28 cellular contexts compared by ENCODE assay signal in genomic region chr9:114017741-114018715, GRCh38.
DNase-seq lines count a peak whose midpoint lies in the region; ATAC-seq and TF ChIP-seq lines count a peak whose summit lies in the region.
"Had no signal": no experiment of that assay in that cellular context is flagged by ENCODE, and none has a peak within 500 bp of the region (broad histone marks: within the 10 kb centered on the region; RNA-seq: fewer than 3 reads in every experiment).

No MANE protein-coding gene starts in this region.

- H3K36me3 Mint-ChIP-seq in activated CD4-positive, alpha-beta T cell treated with anti-CD3 and anti-CD28 coated beads, Interleukin-2, amount 10 ng/mL, durations not matched to agents 7 days and 5 days (ENCODE audit: low read depth): no peaks in the 10 kb centered on the region
- H3K36me3 Mint-ChIP-seq in activated B cell treated with CpG ODN at 0.5 μM for 24 hours (ENCODE audit: low read depth): peaks cover 5% of the 10 kb centered on the region
- H3K36me3 Mint-ChIP-seq: activated naive CD4-positive, alpha-beta T cell treated with anti-CD3 and anti-CD28 coated beads, Interleukin-2, amount 50 U/mL, for 72 hours had no signal

- WGBS in GM23248 (ENCODE audit: low coverage in 1 of 2, low lambda C conversion rate in 2 of 2, missing lambda C conversion rate in 2 of 2), 2 experiments: 98% methylated on average over 6 of the region's 6 CpGs

- no peak overlapping the region for H3K27ac Mint-ChIP-seq in activated CD4-positive, alpha-beta T cell treated with anti-CD3 and anti-CD28 coated beads, Interleukin-2, amount 10 ng/mL, durations not matched to agents 7 days and 5 days
- H3K27ac Mint-ChIP-seq in activated B cell treated with CpG ODN at 0.5 μM for 24 hours: no peak overlapping the region
- H3K27ac Mint-ChIP-seq: activated naive CD4-positive, alpha-beta T cell treated with anti-CD3 and anti-CD28 coated beads, Interleukin-2, amount 50 U/mL, for 72 hours; activated T-helper 1 cell treated with anti-CD3 and anti-CD28 coated beads, Interleukin-12 subunit alpha, Interleukin-12 subunit beta, Interleukin-2, Interleukin-4 antibody, amounts not matched to agents 30 ng/mL and 10 ng/mL and 1 ng/mL, durations not matched to agents 14 hours and 24 hours and 36 hours; CD4-positive, alpha-beta T cell; stimulated activated naive CD8-positive, alpha-beta T cell treated with anti-CD3 and anti-CD28 coated beads, Interleukin-15, Interleukin-2, amounts not matched to agents 100 ng/mL and 50 ng/mL, for 24 hours; T-helper 1 cell treated with Interleukin-12 subunit alpha and Interleukin-12 subunit beta and Interleukin-4 antibody, amounts not matched to agents 30 μg/mL and 1 μg/mL, for 36 hours had no signal

- H3K9me2 ChIP-seq in GM23248 (ENCODE audit: insufficient read depth): no peaks in the 10 kb centered on the region

- peak; percentile 2 for DNase-seq in activated CD4-positive, alpha-beta T cell treated with anti-CD3 and anti-CD28 coated beads, Interleukin-2, amount 10 ng/mL, durations not matched to agents 7 days and 5 days
- no peak for DNase-seq in activated CD4-positive, alpha-beta T cell treated with anti-CD3 and anti-CD28 coated beads for 1 hour
- peak; percentile 8 for DNase-seq in activated B cell treated with CpG ODN at 0.5 μM for 24 hours
- peak; percentile 30 for DNase-seq in left lobe of liver (ENCODE audit: low spot score)
- peak; percentile 10 for DNase-seq in stimulated activated CD8-positive, alpha-beta memory T cell treated with anti-CD3 and anti-CD28 coated beads, Interleukin-4, amount 100 ng/mL, for 48 hours
- DNase-seq in stimulated activated CD4-positive, alpha-beta T cell treated with anti-CD3 and anti-CD28 coated beads, Interleukin-4, amount 100 ng/mL, for 1 hour: no peak
- DNase-seq in COLO668 (lab: John Stamatoyannopoulos, UW; ENCODE audit: unreplicated experiment): no peak
- DNase-seq in GM23248: no peak
- DNase-seq: activated CD4-positive, alpha-beta T cell treated with anti-CD3 and anti-CD28 coated beads, Interleukin-2, amount 50 U/mL, for 48 hours; DMS53; GDM1; heart left ventricle; left cardiac atrium; NCI-H1417; NCI-H2081 treated with DMSO at 0.1 percent for 48 hours; NCI-H774; stimulated activated CD4-positive, alpha-beta T cell treated with anti-CD3 and anti-CD28 coated beads, Interleukin-12 subunit alpha, Interleukin-12 subunit beta, amount 100 ng/mL, for 4 hours had no signal

- H3K9ac ChIP-seq in GM23248: no peak overlapping the region

- POLR2A ChIA-PET in activated CD4-positive, alpha-beta T cell treated with anti-CD3 and anti-CD28 coated beads, Interleukin-2, amount 10 ng/mL, durations not matched to agents 7 days and 5 days (lab: Charles Lee): no interaction called here
- POLR2A ChIA-PET in activated B cell treated with CpG ODN at 0.5 μM for 24 hours (lab: Charles Lee): no interaction called here

- peaks cover 2% of the 10 kb centered on the region for H3K9me3 ChIP-seq in GM23248 (ENCODE audit: low read depth)

- no peaks in the 10 kb centered on the region for H3K79me2 ChIP-seq in GM23248 (ENCODE audit: insufficient read depth)

- H3K4me3 ChIP-seq in GM23248: no peak overlapping the region
- H3K4me3 ChIP-seq: heart left ventricle, right atrium auricular region, SK-N-MC, tibial artery had no signal

- no peaks in the 10 kb centered on the region for H3K4me1 Mint-ChIP-seq in activated CD4-positive, alpha-beta T cell treated with anti-CD3 and anti-CD28 coated beads, Interleukin-2, amount 10 ng/mL, durations not matched to agents 7 days and 5 days
- H3K4me1 Mint-ChIP-seq in activated B cell treated with CpG ODN at 0.5 μM for 24 hours: no peaks in the 10 kb centered on the region
- H3K4me1 Mint-ChIP-seq: central memory CD8-positive, alpha-beta T cell; naive thymus-derived CD8-positive, alpha-beta T cell had no signal

- CTCF ChIA-PET in activated CD4-positive, alpha-beta T cell treated with anti-CD3 and anti-CD28 coated beads, Interleukin-2, amount 10 ng/mL, durations not matched to agents 7 days and 5 days (lab: Charles Lee): no interaction called here
- CTCF ChIA-PET in activated B cell treated with CpG ODN at 0.5 μM for 24 hours (lab: Charles Lee): no interaction called here

- H3K27me3 Mint-ChIP-seq in activated CD4-positive, alpha-beta T cell treated with anti-CD3 and anti-CD28 coated beads, Interleukin-2, amount 10 ng/mL, durations not matched to agents 7 days and 5 days: peaks cover 2% of the 10 kb centered on the region
- no peaks in the 10 kb centered on the region for H3K27me3 Mint-ChIP-seq in activated B cell treated with CpG ODN at 0.5 μM for 24 hours
- H3K27me3 Mint-ChIP-seq: CD4-positive, alpha-beta T cell; central memory CD8-positive, alpha-beta T cell; naive thymus-derived CD8-positive, alpha-beta T cell; stimulated activated naive CD8-positive, alpha-beta T cell treated with anti-CD3 and anti-CD28 coated beads, Interleukin-15, Interleukin-2, amounts not matched to agents 100 ng/mL and 50 ng/mL, for 24 hours had no signal

- peaks cover 13% of the 10 kb centered on the region for H3K36me3 ChIP-seq in GM23248 (ENCODE audit: low read depth)

- H2AFZ ChIP-seq in GM23248: no peak overlapping the region

- ATAC-seq in activated B cell treated with CpG ODN at 0.5 μM for 24 hours (ENCODE audit: low read depth) (no peak), left lobe of liver (no peak)
- ATAC-seq: activated naive CD4-positive, alpha-beta T cell treated with anti-CD3 and anti-CD28 coated beads, Interleukin-2, amount 50 U/mL, for 72 hours; left cardiac atrium; naive thymus-derived CD8-positive, alpha-beta T cell had no signal

- no peaks in the 10 kb centered on the region for H3K9me3 Mint-ChIP-seq in activated CD4-positive, alpha-beta T cell treated with anti-CD3 and anti-CD28 coated beads, Interleukin-2, amount 10 ng/mL, durations not matched to agents 7 days and 5 days
- H3K9me3 Mint-ChIP-seq in activated B cell treated with CpG ODN at 0.5 μM for 24 hours: peaks cover 12% of the 10 kb centered on the region
- H3K9me3 Mint-ChIP-seq: activated naive CD4-positive, alpha-beta T cell treated with anti-CD3 and anti-CD28 coated beads, Interleukin-2, amount 50 U/mL, for 72 hours had no signal

- intact Hi-C loops in activated B cell treated with CpG ODN at 0.5 μM for 24 hours (cut with micrococcal nuclease): no loop called here

- H3K4me3 Mint-ChIP-seq in activated CD4-positive, alpha-beta T cell treated with anti-CD3 and anti-CD28 coated beads, Interleukin-2, amount 10 ng/mL, durations not matched to agents 7 days and 5 days: no peak overlapping the region
- H3K4me3 Mint-ChIP-seq in activated B cell treated with CpG ODN at 0.5 μM for 24 hours: no peak overlapping the region
- H3K4me3 Mint-ChIP-seq: activated T-helper 1 cell treated with anti-CD3 and anti-CD28 coated beads, Interleukin-12 subunit alpha, Interleukin-12 subunit beta, Interleukin-2, Interleukin-4 antibody, amounts not matched to agents 30 ng/mL and 10 ng/mL and 1 ng/mL, durations not matched to agents 14 hours and 24 hours and 36 hours; CD4-positive, alpha-beta T cell; central memory CD8-positive, alpha-beta T cell; naive thymus-derived CD8-positive, alpha-beta T cell; stimulated activated naive CD8-positive, alpha-beta T cell treated with anti-CD3 and anti-CD28 coated beads, Interleukin-15, Interleukin-2, amounts not matched to agents 100 ng/mL and 50 ng/mL, for 24 hours; T-helper 1 cell treated with Interleukin-12 subunit alpha and Interleukin-12 subunit beta and Interleukin-4 antibody, amounts not matched to agents 30 μg/mL and 1 μg/mL, for 36 hours had no signal

- no peaks in the 10 kb centered on the region for H3K4me1 ChIP-seq in GM23248 (ENCODE audit: insufficient read depth)
- H3K4me1 ChIP-seq: heart left ventricle, right atrium auricular region, tibial artery had no signal

- H3K4me2 ChIP-seq in GM23248 (ENCODE audit: unreplicated experiment): no peak overlapping the region

- H3F3A ChIP-seq in GM23248 (ENCODE audit: insufficient read depth): no peaks in the 10 kb centered on the region

- no peaks in the 10 kb centered on the region for H3K27me3 ChIP-seq in GM23248 (replicated peaks; ENCODE audit: insufficient read depth)
- H3K27me3 ChIP-seq: heart left ventricle, right atrium auricular region, tibial artery had no signal

- in situ Hi-C loops in GM23248 (cut with MboI): no loop called here

- no peak overlapping the region for H3K27ac ChIP-seq in GM23248
- H3K27ac ChIP-seq: epithelial cell of prostate, heart left ventricle, right atrium auricular region, SK-N-MC, tibial artery had no signal

- TF ChIP-seq CTCF in activated B cell treated with CpG ODN at 0.5 μM for 24 hours (IDR thresholded peaks at IDR 0.05): no peak

- H4K20me1 ChIP-seq in GM23248 (ENCODE audit: insufficient read depth): no peaks in the 10 kb centered on the region

Comparison
In these comparisons a context has a peak if more than half of its experiments do, and no peak if none do; other contexts are left out.
1. DNase-seq: peak in activated CD4-positive, alpha-beta T cell treated with anti-CD3 and anti-CD28 coated beads, Interleukin-2, amount 10 ng/mL, durations not matched to agents 7 days and 5 days (single experiment), activated B cell treated with CpG ODN at 0.5 μM for 24 hours (single experiment), left lobe of liver (single experiment) and stimulated activated CD8-positive, alpha-beta memory T cell treated with anti-CD3 and anti-CD28 coated beads, Interleukin-4, amount 100 ng/mL, for 48 hours (single experiment); none in activated CD4-positive, alpha-beta T cell treated with anti-CD3 and anti-CD28 coated beads for 1 hour (single experiment), stimulated activated CD4-positive, alpha-beta T cell treated with anti-CD3 and anti-CD28 coated beads, Interleukin-4, amount 100 ng/mL, for 1 hour (single experiment), COLO668 (single experiment) and GM23248 (single experiment).